8 cellular contexts compared by ENCODE assay signal in genomic region chr1:5794279-5794678, GRCh38.
"Had no signal": no experiment of that assay in that cellular context is flagged by ENCODE, and none has a peak within 500 bp of the region (broad histone marks: within the 10 kb centered on the region; RNA-seq: fewer than 3 reads in every experiment).

No MANE protein-coding gene starts in this region.

- H3K4me1 Mint-ChIP-seq: IgD-negative memory B cell had no signal

- H3K4me3 ChIP-seq: K562 had no signal

- DNase-seq: IMR-90, KBM-7, KG1 had no signal

- H3K4me2 ChIP-seq: KMS-11 had no signal

- ATAC-seq: K562 had no signal

- FAIRE-seq: HTR-8/SVneo, K562 had no signal

- H3K27ac ChIP-seq: HL-60, KMS-11 had no signal

- H3K9ac ChIP-seq: KMS-11 had no signal

- H3K27ac Mint-ChIP-seq: IgD-negative memory B cell had no signal
